ENCODE assay signal across 1 cellular context in genomic region chr6:24720131-24720603, GRCh38.
A peak's percentile ranks its signal among the peaks of the same experiment; 100 is the strongest.
TF ChIP-seq lines count a peak whose summit lies in the region.

No MANE protein-coding gene starts in this region.

TF ChIP-seq in HEK293, 187 proteins besides CTCF, POLR2A, EP300 and RAD21 (continued from another document and continues in another):
- TF ChIP-seq ZNF701 (tag by site-specific recombination; IDR thresholded peaks at IDR 0.05) (no peak), ZNF624 (tag by site-specific recombination; IDR thresholded peaks at IDR 0.05) (0 out of 2 replicates have a peak, but pooled peaks have one; percentile 40), ZSCAN4 (tag by site-specific recombination; IDR thresholded peaks at IDR 0.05) (0 out of 2 replicates have a peak, but pooled peaks have one; percentile 8), ZSCAN18 (tag by site-specific recombination; IDR thresholded peaks at IDR 0.05) (no peak), GLIS1 (tag by site-specific recombination; IDR thresholded peaks at IDR 0.05) (no peak; the same call in 1 of the 2 replicates), ZNF843 (tag by site-specific recombination; IDR thresholded peaks at IDR 0.05) (peak; percentile 18; the same call in 1 of the 2 replicates), ZNF600 (tag by site-specific recombination; IDR thresholded peaks at IDR 0.05) (peak; percentile 37; the same call in 1 of the 2 replicates), ZNF211 (tag by site-specific recombination; IDR thresholded peaks at IDR 0.05; ENCODE audit: low read depth) (no peak), ZNF518A (tag by site-specific recombination; conservative IDR thresholded peaks at IDR 0.05; ENCODE audit: low read depth) (no peak), ZNF514 (tag by site-specific recombination; IDR thresholded peaks at IDR 0.05) (no peak), YY1 (tag by site-specific recombination; IDR thresholded peaks at IDR 0.05) (no peak; the same call in 1 of the 2 replicates), ZNF169 (tag by site-specific recombination; IDR thresholded peaks at IDR 0.05) (no peak), ZNF24 (tag by site-specific recombination; IDR thresholded peaks at IDR 0.05) (no peak), ZNF639 (tag by site-specific recombination; IDR thresholded peaks at IDR 0.05) (no peak), ZBTB6 (tag by site-specific recombination; IDR thresholded peaks at IDR 0.05) (no peak), ZFHX2 (tag by site-specific recombination; conservative IDR thresholded peaks at IDR 0.05) (peak; percentile 51), ZNF280C (tag by site-specific recombination; IDR thresholded peaks at IDR 0.05) (no peak), ZNF248 (tag by site-specific recombination; IDR thresholded peaks at IDR 0.05) (no peak), ZNF350 (tag by site-specific recombination; IDR thresholded peaks at IDR 0.05) (no peak), ZNF133 (tag by site-specific recombination; IDR thresholded peaks at IDR 0.05) (no peak), ZNF18 (tag by site-specific recombination; IDR thresholded peaks at IDR 0.05) (no peak), HOXD13 (CRISPR knock-in tag; IDR thresholded peaks at IDR 0.05; ENCODE audit: borderline replicate concordance) (no peak), ZNF423 (tag by site-specific recombination; IDR thresholded peaks at IDR 0.05) (no peak), ZBTB48 (tag by site-specific recombination; IDR thresholded peaks at IDR 0.05) (peak; percentile 31; the same call in 1 of the 2 replicates), TSHZ1 (tag by site-specific recombination; IDR thresholded peaks at IDR 0.05; ENCODE audit: borderline replicate concordance) (no peak), ZNF510 (tag by site-specific recombination; IDR thresholded peaks at IDR 0.05; ENCODE audit: insufficient replicate concordance) (no peak), ZNF571 (tag by site-specific recombination; IDR thresholded peaks at IDR 0.05) (no peak), ZNF302 (tag by site-specific recombination; IDR thresholded peaks at IDR 0.05; ENCODE audit: low read depth) (no peak), ZNF560 (tag by site-specific recombination; IDR thresholded peaks at IDR 0.05; ENCODE audit: borderline replicate concordance) (no peak), ZNF16 (tag by site-specific recombination; IDR thresholded peaks at IDR 0.05; ENCODE audit: low read depth) (no peak), ZNF658 (tag by site-specific recombination; IDR thresholded peaks at IDR 0.05) (no peak), FEZF1 (tag by site-specific recombination; IDR thresholded peaks at IDR 0.05) (no peak), ZNF19 (tag by site-specific recombination; IDR thresholded peaks at IDR 0.05; ENCODE audit: low read depth) (no peak), REPIN1 (tag by site-specific recombination; IDR thresholded peaks at IDR 0.05; ENCODE audit: low read depth) (no peak), HIC1 (tag by site-specific recombination; IDR thresholded peaks at IDR 0.05) (peak; percentile 61; the same call in 1 of the 2 replicates), KLF10 (tag by site-specific recombination; IDR thresholded peaks at IDR 0.05) (no peak), ZNF645 (tag by site-specific recombination; IDR thresholded peaks at IDR 0.05) (no peak)
